ENCODE assay signal across 10 cellular contexts in the genomic region with DNA sequence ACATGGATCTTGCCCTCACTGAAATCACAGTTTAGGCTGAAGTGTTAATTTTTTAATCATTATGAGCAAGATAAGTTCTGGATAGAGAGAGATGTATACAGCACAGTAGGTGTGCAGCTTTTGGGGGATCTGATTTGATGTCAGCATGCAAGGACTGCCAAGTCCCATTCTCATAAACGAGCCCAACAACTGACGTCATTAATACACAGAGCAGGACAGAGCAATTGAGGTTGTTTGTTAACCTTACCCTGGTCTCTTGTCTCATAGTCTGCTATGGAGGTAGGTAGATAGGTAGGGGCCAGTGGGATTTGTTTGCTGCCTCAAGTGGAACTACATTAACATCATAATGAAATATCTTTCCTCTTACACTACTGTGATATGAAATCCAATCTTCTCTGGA. TPM values are rescaled to one million over a fixed set of nuclear protein-coding genes. Genes with fewer than 3 reads are reported as not detected.
"Had no signal": no experiment of that assay in that cellular context is flagged by ENCODE, and none has a peak within 500 bp of the region (broad histone marks: within the 10 kb centered on the region; RNA-seq: fewer than 3 reads in every experiment).

No MANE protein-coding gene starts in this region.

- H3K4me3 ChIP-seq: GM23338 had no signal

- H3K27ac Mint-ChIP-seq: GM23338, H9 had no signal

- H3K9ac ChIP-seq: KMS-11 had no signal

- DNase-seq: H9, HCEC 1CT, IMR-90, KBM-7 had no signal

- H3K4me2 ChIP-seq: GM23338, KMS-11 had no signal

- H3K27ac ChIP-seq: HL-60, KMS-11 had no signal

- H3K9me3 Mint-ChIP-seq: GM23338, H9 had no signal

- ATAC-seq: GM23338 had no signal

- FAIRE-seq: H1, H54 had no signal

RNA-seq across cellular contexts. Expression of a gene that starts 8.6 kb away (rescaled TPM):
- total RNA-seq: HT1080, IMR-90 had no signal
- polyA plus RNA-seq: IMR-90 had no signal
